Comparison of ENCODE assay signal across 3 cellular contexts in the genomic region with DNA sequence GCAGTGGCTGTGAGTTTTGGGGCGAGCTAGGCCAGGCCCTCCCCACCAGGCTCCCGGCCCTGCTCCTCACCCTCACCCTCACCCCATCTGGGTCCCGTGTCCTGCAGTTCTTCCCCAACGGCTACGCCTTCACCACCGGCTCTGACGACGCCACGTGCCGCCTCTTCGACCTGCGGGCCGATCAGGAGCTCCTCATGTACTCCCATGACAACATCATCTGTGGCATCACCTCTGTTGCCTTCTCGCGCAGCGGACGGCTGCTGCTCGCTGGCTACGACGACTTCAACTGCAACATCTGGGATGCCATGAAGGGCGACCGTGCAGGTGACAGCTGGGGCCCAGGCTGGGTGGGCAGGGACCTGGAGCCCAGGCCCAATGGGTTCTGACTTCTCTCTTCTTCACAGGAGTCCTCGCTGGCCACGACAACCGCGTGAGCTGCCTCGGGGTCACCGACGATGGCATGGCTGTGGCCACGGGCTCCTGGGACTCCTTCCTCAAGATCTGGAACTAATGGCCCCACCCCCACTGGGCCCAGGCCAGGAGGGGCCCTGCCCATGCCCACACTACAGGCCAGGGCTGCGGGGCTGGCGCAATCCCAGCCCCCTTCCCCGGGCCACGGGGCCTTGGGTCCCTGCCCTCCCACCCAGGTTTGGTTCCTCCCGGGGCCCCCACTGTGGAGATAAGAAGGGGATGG.
TF ChIP-seq lines count a peak whose summit lies in the region.

No MANE protein-coding gene starts in this region.

TF ChIP-seq in SK-N-SH, 30 proteins besides CTCF, POLR2A, EP300 and RAD21 (continues in another document):
- no peak for TF ChIP-seq ZBTB33 (IDR thresholded peaks at IDR 0.05; ENCODE audit: borderline replicate concordance, low read depth)
- no peak for TF ChIP-seq USF1 (IDR thresholded peaks at IDR 0.05; ENCODE audit: borderline replicate concordance, low read depth)
- no peak for TF ChIP-seq MAX (IDR thresholded peaks at IDR 0.05; ENCODE audit: low read depth)
- TF ChIP-seq FOSL2 (IDR thresholded peaks at IDR 0.05; ENCODE audit: borderline replicate concordance, low read depth): no peak
- TF ChIP-seq, protein P1, sequence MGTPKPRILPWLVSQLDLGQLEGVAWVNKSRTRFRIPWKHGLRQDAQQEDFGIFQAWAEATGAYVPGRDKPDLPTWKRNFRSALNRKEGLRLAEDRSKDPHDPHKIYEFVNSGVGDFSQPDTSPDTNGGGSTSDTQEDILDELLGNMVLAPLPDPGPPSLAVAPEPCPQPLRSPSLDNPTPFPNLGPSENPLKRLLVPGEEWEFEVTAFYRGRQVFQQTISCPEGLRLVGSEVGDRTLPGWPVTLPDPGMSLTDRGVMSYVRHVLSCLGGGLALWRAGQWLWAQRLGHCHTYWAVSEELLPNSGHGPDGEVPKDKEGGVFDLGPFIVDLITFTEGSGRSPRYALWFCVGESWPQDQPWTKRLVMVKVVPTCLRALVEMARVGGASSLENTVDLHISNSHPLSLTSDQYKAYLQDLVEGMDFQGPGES (IDR thresholded peaks at IDR 0.05; ENCODE audit: low read depth, low read length): no peak
- TF ChIP-seq USF2 (IDR thresholded peaks at IDR 0.05; ENCODE audit: borderline replicate concordance, low read depth, low read length): no peak

TF ChIP-seq in SK-N-SH treated with all-trans-retinoic acid at 6 μM for 48 hours, 23 proteins besides CTCF, POLR2A, EP300 and RAD21:
- TF ChIP-seq CSDC2 (CRISPR knock-in tag; IDR thresholded peaks at IDR 0.05) (no peak), ZNF70 (CRISPR knock-in tag; IDR thresholded peaks at IDR 0.05) (no peak), ISL1 (CRISPR knock-in tag; IDR thresholded peaks at IDR 0.05) (no peak), ARNTL (CRISPR knock-in tag; IDR thresholded peaks at IDR 0.05; ENCODE audit: borderline replicate concordance, low read depth) (no peak), ESRRG (CRISPR knock-in tag; IDR thresholded peaks at IDR 0.05) (no peak), TCF4 (CRISPR knock-in tag; IDR thresholded peaks at IDR 0.05; ENCODE audit: borderline replicate concordance) (no peak), OSR1 (CRISPR knock-in tag; IDR thresholded peaks at IDR 0.05) (no peak), GLIS3 (CRISPR knock-in tag; IDR thresholded peaks at IDR 0.05) (no peak), ZFP30 (CRISPR knock-in tag; IDR thresholded peaks at IDR 0.05) (no peak), ZC3H10 (CRISPR knock-in tag; IDR thresholded peaks at IDR 0.05) (no peak), BACH2 (CRISPR knock-in tag; IDR thresholded peaks at IDR 0.05; ENCODE audit: borderline replicate concordance) (no peak), RARB (CRISPR knock-in tag; IDR thresholded peaks at IDR 0.05) (no peak)
- TF ChIP-seq, protein P2, sequence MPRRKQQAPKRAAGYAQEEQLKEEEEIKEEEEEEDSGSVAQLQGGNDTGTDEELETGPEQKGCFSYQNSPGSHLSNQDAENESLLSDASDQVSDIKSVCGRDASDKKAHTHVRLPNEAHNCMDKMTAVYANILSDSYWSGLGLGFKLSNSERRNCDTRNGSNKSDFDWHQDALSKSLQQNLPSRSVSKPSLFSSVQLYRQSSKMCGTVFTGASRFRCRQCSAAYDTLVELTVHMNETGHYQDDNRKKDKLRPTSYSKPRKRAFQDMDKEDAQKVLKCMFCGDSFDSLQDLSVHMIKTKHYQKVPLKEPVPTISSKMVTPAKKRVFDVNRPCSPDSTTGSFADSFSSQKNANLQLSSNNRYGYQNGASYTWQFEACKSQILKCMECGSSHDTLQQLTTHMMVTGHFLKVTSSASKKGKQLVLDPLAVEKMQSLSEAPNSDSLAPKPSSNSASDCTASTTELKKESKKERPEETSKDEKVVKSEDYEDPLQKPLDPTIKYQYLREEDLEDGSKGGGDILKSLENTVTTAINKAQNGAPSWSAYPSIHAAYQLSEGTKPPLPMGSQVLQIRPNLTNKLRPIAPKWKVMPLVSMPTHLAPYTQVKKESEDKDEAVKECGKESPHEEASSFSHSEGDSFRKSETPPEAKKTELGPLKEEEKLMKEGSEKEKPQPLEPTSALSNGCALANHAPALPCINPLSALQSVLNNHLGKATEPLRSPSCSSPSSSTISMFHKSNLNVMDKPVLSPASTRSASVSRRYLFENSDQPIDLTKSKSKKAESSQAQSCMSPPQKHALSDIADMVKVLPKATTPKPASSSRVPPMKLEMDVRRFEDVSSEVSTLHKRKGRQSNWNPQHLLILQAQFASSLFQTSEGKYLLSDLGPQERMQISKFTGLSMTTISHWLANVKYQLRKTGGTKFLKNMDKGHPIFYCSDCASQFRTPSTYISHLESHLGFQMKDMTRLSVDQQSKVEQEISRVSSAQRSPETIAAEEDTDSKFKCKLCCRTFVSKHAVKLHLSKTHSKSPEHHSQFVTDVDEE (CRISPR knock-in tag; IDR thresholded peaks at IDR 0.05): no peak

TF ChIP-seq in endothelial cell of umbilical vein, 7 proteins besides CTCF, POLR2A, EP300 and RAD21:
- TF ChIP-seq MAX (IDR thresholded peaks at IDR 0.05; ENCODE audit: insufficient read depth, insufficient read length) (no peak), POLR2AphosphoS5 (IDR thresholded peaks at IDR 0.05; ENCODE audit: insufficient read depth, low read depth, low read length) (peak; percentile 14)
